1 cellular context compared by ENCODE assay signal in genomic region chr11:118147502-118147901, GRCh38.
TF ChIP-seq lines count a peak whose summit lies in the region.

No MANE protein-coding gene starts in this region.

TF ChIP-seq in GM23338, 12 proteins besides CTCF, POLR2A, EP300 and RAD21 (continued from another document):
- TF ChIP-seq, protein P1, sequence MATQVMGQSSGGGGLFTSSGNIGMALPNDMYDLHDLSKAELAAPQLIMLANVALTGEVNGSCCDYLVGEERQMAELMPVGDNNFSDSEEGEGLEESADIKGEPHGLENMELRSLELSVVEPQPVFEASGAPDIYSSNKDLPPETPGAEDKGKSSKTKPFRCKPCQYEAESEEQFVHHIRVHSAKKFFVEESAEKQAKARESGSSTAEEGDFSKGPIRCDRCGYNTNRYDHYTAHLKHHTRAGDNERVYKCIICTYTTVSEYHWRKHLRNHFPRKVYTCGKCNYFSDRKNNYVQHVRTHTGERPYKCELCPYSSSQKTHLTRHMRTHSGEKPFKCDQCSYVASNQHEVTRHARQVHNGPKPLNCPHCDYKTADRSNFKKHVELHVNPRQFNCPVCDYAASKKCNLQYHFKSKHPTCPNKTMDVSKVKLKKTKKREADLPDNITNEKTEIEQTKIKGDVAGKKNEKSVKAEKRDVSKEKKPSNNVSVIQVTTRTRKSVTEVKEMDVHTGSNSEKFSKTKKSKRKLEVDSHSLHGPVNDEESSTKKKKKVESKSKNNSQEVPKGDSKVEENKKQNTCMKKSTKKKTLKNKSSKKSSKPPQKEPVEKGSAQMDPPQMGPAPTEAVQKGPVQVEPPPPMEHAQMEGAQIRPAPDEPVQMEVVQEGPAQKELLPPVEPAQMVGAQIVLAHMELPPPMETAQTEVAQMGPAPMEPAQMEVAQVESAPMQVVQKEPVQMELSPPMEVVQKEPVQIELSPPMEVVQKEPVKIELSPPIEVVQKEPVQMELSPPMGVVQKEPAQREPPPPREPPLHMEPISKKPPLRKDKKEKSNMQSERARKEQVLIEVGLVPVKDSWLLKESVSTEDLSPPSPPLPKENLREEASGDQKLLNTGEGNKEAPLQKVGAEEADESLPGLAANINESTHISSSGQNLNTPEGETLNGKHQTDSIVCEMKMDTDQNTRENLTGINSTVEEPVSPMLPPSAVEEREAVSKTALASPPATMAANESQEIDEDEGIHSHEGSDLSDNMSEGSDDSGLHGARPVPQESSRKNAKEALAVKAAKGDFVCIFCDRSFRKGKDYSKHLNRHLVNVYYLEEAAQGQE (IDR thresholded peaks at IDR 0.05; ENCODE audit: unreplicated experiment), result no peak
- TF ChIP-seq CREB1 (CRISPR knock-in tag; IDR thresholded peaks at IDR 0.05; ENCODE audit: low read depth), result no peak
- TF ChIP-seq STAT1 (IDR thresholded peaks at IDR 0.05; ENCODE audit: unreplicated experiment), result no peak
- no peak for TF ChIP-seq EZH2phosphoT487 (IDR thresholded peaks at IDR 0.05; ENCODE audit: unreplicated experiment)
- TF ChIP-seq, protein P2, sequence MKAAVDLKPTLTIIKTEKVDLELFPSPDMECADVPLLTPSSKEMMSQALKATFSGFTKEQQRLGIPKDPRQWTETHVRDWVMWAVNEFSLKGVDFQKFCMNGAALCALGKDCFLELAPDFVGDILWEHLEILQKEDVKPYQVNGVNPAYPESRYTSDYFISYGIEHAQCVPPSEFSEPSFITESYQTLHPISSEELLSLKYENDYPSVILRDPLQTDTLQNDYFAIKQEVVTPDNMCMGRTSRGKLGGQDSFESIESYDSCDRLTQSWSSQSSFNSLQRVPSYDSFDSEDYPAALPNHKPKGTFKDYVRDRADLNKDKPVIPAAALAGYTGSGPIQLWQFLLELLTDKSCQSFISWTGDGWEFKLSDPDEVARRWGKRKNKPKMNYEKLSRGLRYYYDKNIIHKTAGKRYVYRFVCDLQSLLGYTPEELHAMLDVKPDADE (IDR thresholded peaks at IDR 0.05), result no peak
